ENCODE assay signal across 8 cellular contexts in the genomic region with DNA sequence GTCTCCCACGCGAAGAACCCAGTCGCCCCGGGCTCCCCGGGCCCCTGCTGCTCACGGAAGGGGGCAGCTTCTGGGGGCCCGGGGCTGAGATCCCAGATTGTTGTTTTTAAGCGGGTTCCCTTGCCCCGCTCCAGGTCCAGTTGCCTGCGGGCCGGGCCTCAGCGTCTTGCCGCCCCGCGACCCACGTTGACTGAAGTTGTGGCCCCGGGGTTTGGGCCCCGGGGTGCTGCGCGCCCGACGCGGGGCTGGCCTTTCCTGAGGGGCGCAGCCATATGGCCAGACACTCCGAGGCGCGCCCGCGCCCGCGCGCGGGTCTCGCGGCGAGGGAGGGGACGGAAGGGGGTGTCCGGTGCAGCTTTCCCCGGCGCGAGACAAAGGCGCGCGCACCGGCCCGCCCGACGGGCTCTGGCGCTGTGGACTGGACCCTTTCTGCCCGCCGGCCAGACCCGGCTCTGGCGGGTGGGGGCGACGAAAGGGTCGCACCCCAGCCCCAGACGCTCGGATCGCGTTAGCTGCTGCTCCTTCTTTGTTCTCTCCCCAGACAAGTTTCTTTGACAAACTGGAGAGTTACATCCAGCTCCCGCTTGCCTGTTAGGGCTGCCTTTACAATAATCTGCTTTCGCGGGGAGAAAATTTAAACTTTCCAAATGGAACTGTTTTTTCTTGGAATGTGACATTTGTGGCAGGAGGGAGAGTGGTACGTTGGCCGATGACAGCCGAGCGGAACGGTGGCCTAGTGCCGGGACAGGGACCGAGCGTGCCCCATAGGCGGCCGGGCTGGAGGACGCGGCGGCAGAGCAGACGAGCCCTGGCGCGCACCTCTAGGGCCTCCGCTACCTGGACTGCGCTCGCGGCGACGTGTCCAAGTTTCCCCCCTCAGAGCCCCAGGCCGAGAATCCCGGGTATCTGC. TPM values are rescaled to one million over a fixed set of nuclear protein-coding genes. Genes with fewer than 3 reads are reported as not detected.
A peak's percentile ranks its signal among the peaks of the same experiment; 100 is the strongest.
DNase-seq lines count a peak whose midpoint lies in the region; ATAC-seq, FAIRE-seq and TF ChIP-seq lines count a peak whose summit lies in the region.

No MANE protein-coding gene starts in this region.

- H3K4me2 ChIP-seq in A549: peak overlapping the region; percentile 65

- DNase-seq in A549 (ENCODE audit: low read depth in 1 of 2, low spot score in 1 of 2): no peak
- DNase-seq in GM12891 (ENCODE audit: insufficient read length, low spot score): peak; percentile 18
- peak; percentile 29 to 41 for DNase-seq in Kasumi-1 (lab: John Stamatoyannopoulos, UW)
- DNase-seq in astrocyte of the hippocampus (ENCODE audit: low read depth, low spot score): peak; percentile 77
- DNase-seq in iPS DF 6.9 (ENCODE audit: low read depth, low spot score): no peak
- peak; percentile 72 for DNase-seq in sciatic nerve (ENCODE audit: low spot score)
- DNase-seq in HEK293T (ENCODE audit: extremely low spot score): no peak
- no peak for DNase-seq in NCI-H1048 (lab: John Stamatoyannopoulos, UW)

- 3% methylated on average over 26 of the region's 87 CpGs for WGBS in A549 (ENCODE audit: missing lambda C conversion rate)
- no CpG with 5 or more reads among the region's 87 CpGs for WGBS in iPS DF 6.9 (ENCODE audit: insufficient coverage, insufficient read length)

- H3K27ac ChIP-seq in A549 (peak overlapping the region; percentile 78 to 93), iPS DF 6.9 (ENCODE audit: low read length) (no peak overlapping the region)

- no peaks in the 10 kb centered on the region for H3K9me3 ChIP-seq in A549
- no peaks in the 10 kb centered on the region for H3K9me3 ChIP-seq in iPS DF 6.9 (ENCODE audit: control insufficient read depth, insufficient read depth, low read length)

- CTCF ChIA-PET in A549 (lab: Yijun Ruan, JAX): interaction anchor here (0.6 to 3.2 kb wide), 4 partner anchors 26 to 146 kb away, joined by 3 to 15 read pairs (median 4); no protein-coding TSS in a partner anchor
- CTCF ChIA-PET in HEK293T (lab: Yijun Ruan, JAX): interaction anchor here (0.6 kb wide), 2 partner anchors 24 to 31 kb away, joined by 3 to 4 read pairs; no protein-coding TSS in a partner anchor

- peak; percentile 62 to 73; a peak in 5 of 6 replicates for ATAC-seq in A549
- ATAC-seq in sciatic nerve: peak; percentile 75

- POLR2A ChIA-PET in A549 (lab: Yijun Ruan, JAX) (interaction anchor here (1.0 kb wide), 1 partner anchor 37 kb away, joined by 3 read pairs; no protein-coding TSS in a partner anchor), HEK293T (lab: Yijun Ruan, JAX) (interaction anchor here (0.8 to 1.1 kb wide), 4 partner anchors 27 to 138 kb away, joined by 3 to 7 read pairs (median 3); no protein-coding TSS in a partner anchor)

- peaks cover 20% of the 10 kb centered on the region; the same call in 2 of the 3 replicates for H3K4me1 ChIP-seq in A549
- H3K4me1 ChIP-seq in iPS DF 6.9 (ENCODE audit: control insufficient read depth, insufficient read depth, low read length): no peaks in the 10 kb centered on the region; the same call in 1 of the 2 replicates

- TF ChIP-seq EP300 in A549 (IDR thresholded peaks at IDR 0.05): no peak

- intact Hi-C loops in sciatic nerve (cut with DNase I): no loop called here

- H3K36me3 ChIP-seq in iPS DF 6.9 (ENCODE audit: control insufficient read depth, insufficient read depth, low read length): no peaks in the 10 kb centered on the region

- no peak for FAIRE-seq in A549 (lab: Jason Lieb, UNC)
- no peak for FAIRE-seq in GM12891 (lab: Jason Lieb, UNC)

- no peak for TF ChIP-seq POLR2A in A549 (IDR thresholded peaks at IDR 0.05; ENCODE audit: low read length)
- TF ChIP-seq POLR2A in GM12891 (IDR thresholded peaks at IDR 0.05; ENCODE audit: low read depth, low read length): no peak

- no peak for TF ChIP-seq CTCF in A549 (IDR thresholded peaks at IDR 0.05)

- H3K27me3 ChIP-seq in iPS DF 6.9 (ENCODE audit: control insufficient read depth, insufficient read depth, low read length): peaks cover 30% of the 10 kb centered on the region

- TF ChIP-seq RAD21 in A549 (conservative IDR thresholded peaks at IDR 0.05 in 1 of 2, IDR thresholded peaks at IDR 0.05 in 1 of 2): no peak

- H3K4me3 ChIP-seq in A549 (peak overlapping the region; percentile 73), iPS DF 6.9 (ENCODE audit: low read length) (peak overlapping the region; percentile 85)

TF ChIP-seq in A549, 52 proteins besides CTCF, POLR2A, EP300 and RAD21:
- TF ChIP-seq, protein P1, sequence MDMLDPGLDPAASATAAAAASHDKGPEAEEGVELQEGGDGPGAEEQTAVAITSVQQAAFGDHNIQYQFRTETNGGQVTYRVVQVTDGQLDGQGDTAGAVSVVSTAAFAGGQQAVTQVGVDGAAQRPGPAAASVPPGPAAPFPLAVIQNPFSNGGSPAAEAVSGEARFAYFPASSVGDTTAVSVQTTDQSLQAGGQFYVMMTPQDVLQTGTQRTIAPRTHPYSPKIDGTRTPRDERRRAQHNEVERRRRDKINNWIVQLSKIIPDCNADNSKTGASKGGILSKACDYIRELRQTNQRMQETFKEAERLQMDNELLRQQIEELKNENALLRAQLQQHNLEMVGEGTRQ (IDR thresholded peaks at IDR 0.05): no peak
- TF ChIP-seq PHF8 (IDR thresholded peaks at IDR 0.05; ENCODE audit: borderline replicate concordance, low read depth) (0 out of 2 replicates have a peak, but pooled peaks have one; percentile 14), HDAC2 (IDR thresholded peaks at IDR 0.05) (no peak), HOXB13 (CRISPR knock-in tag; IDR thresholded peaks at IDR 0.05; ENCODE audit: low read depth) (no peak), FOXS1 (CRISPR knock-in tag; IDR thresholded peaks at IDR 0.05) (no peak)
- TF ChIP-seq, protein P2, sequence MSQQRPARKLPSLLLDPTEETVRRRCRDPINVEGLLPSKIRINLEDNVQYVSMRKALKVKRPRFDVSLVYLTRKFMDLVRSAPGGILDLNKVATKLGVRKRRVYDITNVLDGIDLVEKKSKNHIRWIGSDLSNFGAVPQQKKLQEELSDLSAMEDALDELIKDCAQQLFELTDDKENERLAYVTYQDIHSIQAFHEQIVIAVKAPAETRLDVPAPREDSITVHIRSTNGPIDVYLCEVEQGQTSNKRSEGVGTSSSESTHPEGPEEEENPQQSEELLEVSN (IDR thresholded peaks at IDR 0.05; ENCODE audit: borderline replicate concordance, low read depth): no peak

TF ChIP-seq in GM12891, 5 proteins besides CTCF, POLR2A, EP300 and RAD21:
- no peak for TF ChIP-seq SPI1 (IDR thresholded peaks at IDR 0.05; ENCODE audit: low read depth, low read length)
- TF ChIP-seq TAF1 (IDR thresholded peaks at IDR 0.05; ENCODE audit: low read depth, low read length): no peak
- no peak for TF ChIP-seq POU2F2 (IDR thresholded peaks at IDR 0.05; ENCODE audit: low read depth, low read length)

TF ChIP-seq in HEK293T, 16 proteins besides CTCF, POLR2A, EP300 and RAD21:
- TF ChIP-seq ELF4 (IDR thresholded peaks at IDR 0.05) (no peak), TARDBP (IDR thresholded peaks at IDR 0.05) (no peak), SUZ12 (IDR thresholded peaks at IDR 0.05) (no peak), SP1 (IDR thresholded peaks at IDR 0.05) (no peak), HDGF (IDR thresholded peaks at IDR 0.05; ENCODE audit: borderline replicate concordance) (no peak), FOXM1 (IDR thresholded peaks at IDR 0.05; ENCODE audit: borderline replicate concordance) (no peak)

RNA-seq across cellular contexts. Expression of a gene that starts 0.7 kb away (rescaled TPM):
- polyA plus RNA-seq in A549 (2011; rRNA removed): 12.2 TPM in 2 replicates
- 2.8 and 3.1 TPM in 2 replicates for polyA plus RNA-seq in A549 (2012; cell fraction: cytosol; rRNA removed)
- 4.4 and 5.1 TPM in 2 replicates for polyA plus RNA-seq in A549 (2012; cell fraction: nucleus; rRNA removed)
- 3.4 to 4.0 TPM (median 3.9 TPM) in 3 replicates for polyA plus RNA-seq in A549 (2017; fragmentation: RNase III; extraction: RNeasy Plus Mini Kit Qiagen cat#74134 plus additional on column Dnase treatment)
- 21.9 and 24.8 TPM in 2 replicates for polyA minus RNA-seq in A549 (2011; rRNA and poly(A)+ RNA removed)
- polyA plus RNA-seq in GM12891 (2012; ENCODE audit: low read depth, missing spikeins): 0.71 TPM
- total RNA-seq in sciatic nerve: 75.6 TPM

Comparison
In these comparisons a context has a peak if more than half of its experiments do, and no peak if none do; other contexts are left out.
1. DNase-seq: peak in GM12891 (single experiment), Kasumi-1 (2 of 2), astrocyte of the hippocampus (single experiment) and sciatic nerve (single experiment); none in A549 (0 of 2), iPS DF 6.9 (single experiment), HEK293T (single experiment) and NCI-H1048 (single experiment).